In the genomic region with DNA sequence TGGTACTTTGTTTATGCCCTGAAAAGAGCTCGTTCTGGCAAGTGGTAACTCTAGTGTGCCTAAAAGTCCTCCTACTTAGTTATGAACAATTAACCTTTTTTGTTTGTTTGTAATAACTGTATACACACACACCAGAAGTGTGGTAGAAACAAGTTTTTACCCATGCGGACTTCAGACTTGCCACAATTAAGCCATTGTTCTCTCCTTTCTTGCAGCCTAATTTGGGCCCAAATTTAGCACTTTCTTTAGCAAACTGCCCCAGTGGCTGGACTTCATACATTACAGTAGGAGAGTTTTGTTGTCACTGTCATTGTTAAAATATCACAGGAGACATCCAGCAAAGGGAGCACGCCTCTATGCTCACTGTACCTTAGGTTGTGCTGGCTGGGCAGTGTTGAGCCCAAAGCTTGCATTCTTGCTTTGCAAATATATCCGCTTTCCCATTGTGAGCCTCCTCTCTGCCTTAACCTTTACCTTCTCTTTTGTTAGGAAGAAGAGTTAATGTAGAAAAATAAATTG, we compare ENCODE assay signal across 1 cellular context.
TF ChIP-seq lines count a peak whose summit lies in the region.

No MANE protein-coding gene starts in this region.

TF ChIP-seq in HepG2, 621 proteins besides CTCF, POLR2A, EP300 and RAD21 (continued from another document):
- TF ChIP-seq ZNF646 (CRISPR knock-in tag; IDR thresholded peaks at IDR 0.05) (peak; percentile 18; the same call in 1 of the 2 replicates), HNF4G (IDR thresholded peaks at IDR 0.05; ENCODE audit: borderline replicate concordance, low read depth, low read length) (peak; percentile 29; the same call in 1 of the 2 replicates), HNF4G (CRISPR knock-in tag; IDR thresholded peaks at IDR 0.05; ENCODE audit: borderline replicate concordance, low read depth) (no peak), ISL2 (CRISPR knock-in tag; IDR thresholded peaks at IDR 0.05) (no peak), ZNF674 (CRISPR knock-in tag; IDR thresholded peaks at IDR 0.05; ENCODE audit: low read depth) (no peak), NFE2 (CRISPR knock-in tag; IDR thresholded peaks at IDR 0.05) (no peak), PRPF4 (IDR thresholded peaks at IDR 0.05; ENCODE audit: low read depth, low read length, poor library complexity, severe bottlenecking) (no peak), FOXK1 (CRISPR knock-in tag; IDR thresholded peaks at IDR 0.05; ENCODE audit: borderline replicate concordance, low read depth) (no peak), ZFAT (CRISPR knock-in tag; conservative IDR thresholded peaks at IDR 0.05) (no peak), JUN (CRISPR knock-in tag; IDR thresholded peaks at IDR 0.05) (no peak)
- TF ChIP-seq, protein P1, sequence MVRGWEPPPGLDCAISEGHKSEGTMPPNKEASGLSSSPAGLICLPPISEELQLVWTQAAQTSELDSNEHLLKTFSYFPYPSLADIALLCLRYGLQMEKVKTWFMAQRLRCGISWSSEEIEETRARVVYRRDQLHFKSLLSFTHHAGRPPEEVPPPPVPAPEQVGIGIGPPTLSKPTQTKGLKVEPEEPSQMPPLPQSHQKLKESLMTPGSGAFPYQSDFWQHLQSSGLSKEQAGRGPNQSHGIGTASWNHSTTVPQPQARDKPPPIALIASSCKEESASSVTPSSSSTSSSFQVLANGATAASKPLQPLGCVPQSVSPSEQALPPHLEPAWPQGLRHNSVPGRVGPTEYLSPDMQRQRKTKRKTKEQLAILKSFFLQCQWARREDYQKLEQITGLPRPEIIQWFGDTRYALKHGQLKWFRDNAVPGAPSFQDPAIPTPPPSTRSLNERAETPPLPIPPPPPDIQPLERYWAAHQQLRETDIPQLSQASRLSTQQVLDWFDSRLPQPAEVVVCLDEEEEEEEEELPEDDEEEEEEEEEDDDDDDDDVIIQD (CRISPR knock-in tag; IDR thresholded peaks at IDR 0.05; ENCODE audit: low read depth): no peak
- TF ChIP-seq, protein P2, sequence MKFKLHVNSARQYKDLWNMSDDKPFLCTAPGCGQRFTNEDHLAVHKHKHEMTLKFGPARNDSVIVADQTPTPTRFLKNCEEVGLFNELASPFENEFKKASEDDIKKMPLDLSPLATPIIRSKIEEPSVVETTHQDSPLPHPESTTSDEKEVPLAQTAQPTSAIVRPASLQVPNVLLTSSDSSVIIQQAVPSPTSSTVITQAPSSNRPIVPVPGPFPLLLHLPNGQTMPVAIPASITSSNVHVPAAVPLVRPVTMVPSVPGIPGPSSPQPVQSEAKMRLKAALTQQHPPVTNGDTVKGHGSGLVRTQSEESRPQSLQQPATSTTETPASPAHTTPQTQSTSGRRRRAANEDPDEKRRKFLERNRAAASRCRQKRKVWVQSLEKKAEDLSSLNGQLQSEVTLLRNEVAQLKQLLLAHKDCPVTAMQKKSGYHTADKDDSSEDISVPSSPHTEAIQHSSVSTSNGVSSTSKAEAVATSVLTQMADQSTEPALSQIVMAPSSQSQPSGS (CRISPR knock-in tag; IDR thresholded peaks at IDR 0.05): no peak
